10 cellular contexts compared by ENCODE assay signal in the genomic region with DNA sequence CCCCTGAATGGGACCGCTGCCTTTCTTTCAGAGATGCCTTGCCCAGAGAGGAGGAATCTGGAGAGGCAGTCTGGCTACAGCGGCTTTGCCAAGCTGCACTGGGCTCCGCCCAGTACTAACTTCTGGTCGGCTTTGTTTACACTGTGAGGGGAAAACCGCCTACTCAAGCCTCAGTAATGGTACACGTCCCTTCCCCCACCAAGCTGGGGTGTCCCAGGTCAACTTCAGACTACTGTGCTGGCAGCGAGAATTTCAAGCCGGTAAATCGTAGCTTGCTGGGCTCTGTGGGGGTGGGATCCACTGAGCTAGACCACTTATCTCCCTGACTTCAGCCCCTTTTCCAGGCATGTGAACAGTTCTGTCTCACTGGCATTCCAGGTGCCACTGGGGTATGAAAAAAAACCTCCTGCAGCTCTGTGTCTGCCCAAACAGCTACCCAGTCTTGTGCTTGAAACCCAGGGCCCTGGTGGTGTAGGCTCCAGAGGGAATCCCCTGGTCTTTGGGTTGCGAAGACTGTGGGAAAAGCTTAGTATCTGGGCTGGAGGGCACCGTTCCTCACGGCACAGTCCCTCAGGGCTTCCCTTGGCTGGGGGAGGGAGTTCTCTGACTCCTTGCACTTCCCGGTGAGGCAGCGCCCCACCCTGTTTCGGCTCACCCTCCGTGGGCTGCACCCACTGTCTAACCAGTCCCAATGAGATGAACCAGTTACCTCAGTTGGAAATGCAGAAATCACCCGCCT.
DNase-seq lines count a peak whose midpoint lies in the region; TF ChIP-seq lines count a peak whose summit lies in the region.
"Had no signal": no experiment of that assay in that cellular context is flagged by ENCODE, and none has a peak within 500 bp of the region (broad histone marks: within the 10 kb centered on the region; RNA-seq: fewer than 3 reads in every experiment).

No MANE protein-coding gene starts in this region.

- no peak for TF ChIP-seq CTCF in Calu3 (IDR thresholded peaks at IDR 0.05; ENCODE audit: unreplicated experiment)
- TF ChIP-seq CTCF in fibroblast of lung (conservative IDR thresholded peaks at IDR 0.05 in 1 of 2, IDR thresholded peaks at IDR 0.05 in 1 of 2; ENCODE audit: low read depth in 1 of 2, low read length in 2 of 2): no peak
- TF ChIP-seq CTCF in neural progenitor cell (IDR thresholded peaks at IDR 0.05): no peak

- H3K9ac ChIP-seq in fibroblast of lung (ENCODE audit: insufficient read depth, low read length) (no peak overlapping the region), neural progenitor cell (no peak overlapping the region)

- H3K36me3 Mint-ChIP-seq in Calu3 (ENCODE audit: insufficient read depth, unreplicated experiment) (no peaks in the 10 kb centered on the region), neural progenitor cell (peaks cover 5% of the 10 kb centered on the region), immature natural killer cell (peaks cover 12 to 29% (median 27%) of the 10 kb centered on the region in 3 donors)
- H3K36me3 Mint-ChIP-seq in activated naive CD4-positive, alpha-beta T cell treated with anti-CD3 and anti-CD28 coated beads for 36 hours (ENCODE audit: low read depth): peaks cover 46% of the 10 kb centered on the region

- H3K27ac ChIP-seq in fibroblast of lung (ENCODE audit: insufficient read depth, low read length): peak overlapping the region; percentile 44
- peak overlapping the region; percentile 9 for H3K27ac ChIP-seq in neural progenitor cell

- peak overlapping the region; percentile 79 for H3K4me2 ChIP-seq in fibroblast of lung (ENCODE audit: extremely low read depth, insufficient read depth, low read length)
- H3K4me2 ChIP-seq in neural progenitor cell: peak overlapping the region; percentile 61

- H3K27me3 Mint-ChIP-seq in Calu3 (ENCODE audit: unreplicated experiment) (no peaks in the 10 kb centered on the region), neural progenitor cell (ENCODE audit: insufficient read depth, low read depth) (no peaks in the 10 kb centered on the region), immature natural killer cell (ENCODE audit: low read depth in 3 of 3) (no peaks in the 10 kb centered on the region)
- H3K27me3 Mint-ChIP-seq in activated naive CD4-positive, alpha-beta T cell treated with anti-CD3 and anti-CD28 coated beads for 36 hours (ENCODE audit: low read depth): no peaks in the 10 kb centered on the region

- CTCF ChIA-PET in Calu3 (lab: Charles Lee): interaction anchor here (0.6 to 1.6 kb wide), 2 partner anchors 53 to 129 kb away, joined by 3 to 6 read pairs; no protein-coding TSS in a partner anchor
- CTCF ChIA-PET in activated naive CD4-positive, alpha-beta T cell treated with anti-CD3 and anti-CD28 coated beads for 36 hours (lab: Charles Lee): no interaction called here

- intact Hi-C loops in Calu3 (cut with micrococcal nuclease; ENCODE audit: unreplicated experiment): loop anchor here (2.0 kb wide), 1 partner anchor 129 kb away; no protein-coding TSS in a partner anchor
- intact Hi-C loops in activated naive CD4-positive, alpha-beta T cell treated with anti-CD3 and anti-CD28 coated beads for 36 hours (cut with micrococcal nuclease): no loop called here

- H3K9me3 Mint-ChIP-seq in Calu3 (ENCODE audit: low read depth, unreplicated experiment) (peaks cover 11% of the 10 kb centered on the region), neural progenitor cell (peaks cover 11% of the 10 kb centered on the region), immature natural killer cell (peaks cover 0 to 29% (median 6%) of the 10 kb centered on the region in 6 donors)
- peaks cover 15% of the 10 kb centered on the region for H3K9me3 Mint-ChIP-seq in activated naive CD4-positive, alpha-beta T cell treated with anti-CD3 and anti-CD28 coated beads for 36 hours

- H4K20me1 ChIP-seq in fibroblast of lung (ENCODE audit: control insufficient read depth, extremely low read depth, insufficient read depth, low read length): no peaks in the 10 kb centered on the region
- H4K20me1 ChIP-seq in neural progenitor cell (ENCODE audit: low read depth): no peaks in the 10 kb centered on the region

- H3K36me3 ChIP-seq in fibroblast of lung (ENCODE audit: control insufficient read depth, insufficient read depth, low read length) (no peaks in the 10 kb centered on the region), neural progenitor cell (no peaks in the 10 kb centered on the region)

- H3F3A ChIP-seq in neural progenitor cell (ENCODE audit: low read depth): peaks cover 12% of the 10 kb centered on the region

- peak; percentile 72 for DNase-seq in Calu3
- DNase-seq in NCI-H460 (ENCODE audit: extremely low read depth, low read depth): peak; percentile 19
- DNase-seq in fibroblast of lung (ENCODE audit: low read depth in 2 of 2): peak; percentile 34 to 79
- DNase-seq in neural progenitor cell (ENCODE audit: low spot score): peak; percentile 76
- no peak for DNase-seq in activated naive CD4-positive, alpha-beta T cell treated with anti-CD3 and anti-CD28 coated beads for 36 hours
- no peak for DNase-seq in immature natural killer cell
- DNase-seq in NAMALWA (ENCODE audit: low spot score): no peak
- DNase-seq in stimulated activated CD4-positive, alpha-beta T cell treated with anti-CD3 and anti-CD28 coated beads, Interleukin-1b, Interleukin-23, amount 100 ng/mL, for 48 hours: no peak
- DNase-seq: activated CD4-positive, alpha-beta T cell treated with anti-CD3 and anti-CD28 coated beads for 48 hours; stimulated activated CD4-positive, alpha-beta T cell treated with anti-CD3 and anti-CD28 coated beads, Interleukin-2, amount 100 ng/mL, for 48 hours had no signal

- H3K4me3 ChIP-seq in fibroblast of lung (replicated peaks in 1 of 4; ENCODE audit: control extremely low read depth in 1 of 4, insufficient read depth in 1 of 4, low read depth in 3 of 4, low read length in 4 of 4): peak overlapping the region in 1 of 4 experiments; percentile 30
- H3K4me3 ChIP-seq in neural progenitor cell: no peak overlapping the region

- H3K9me3 ChIP-seq in fibroblast of lung (ENCODE audit: control insufficient read depth, insufficient read depth, low read depth, low read length) (no peaks in the 10 kb centered on the region), neural progenitor cell (ENCODE audit: low read depth) (no peaks in the 10 kb centered on the region)

- H3K4me1 ChIP-seq in fibroblast of lung (ENCODE audit: control insufficient read depth, extremely low read depth, insufficient read depth, low read length) (no peaks in the 10 kb centered on the region), neural progenitor cell (peaks cover 17% of the 10 kb centered on the region)

- no peaks in the 10 kb centered on the region for H3K27me3 ChIP-seq in fibroblast of lung (ENCODE audit: control insufficient read depth, insufficient read depth, low read length)
- H3K27me3 ChIP-seq in neural progenitor cell: no peaks in the 10 kb centered on the region

- H2AFZ ChIP-seq in fibroblast of lung (ENCODE audit: low read length): peak overlapping the region; percentile 45
- peak overlapping the region; percentile 40 for H2AFZ ChIP-seq in neural progenitor cell (replicated peaks)

- H3K27ac Mint-ChIP-seq in Calu3 (ENCODE audit: unreplicated experiment) (peak overlapping the region; percentile 16), neural progenitor cell (peak overlapping the region; percentile 21), immature natural killer cell (no peak overlapping the region)
- H3K27ac Mint-ChIP-seq in activated naive CD4-positive, alpha-beta T cell treated with anti-CD3 and anti-CD28 coated beads for 36 hours: no peak overlapping the region

- peaks cover 11% of the 10 kb centered on the region for H3K4me1 Mint-ChIP-seq in Calu3 (ENCODE audit: low read depth, unreplicated experiment)
- no peaks in the 10 kb centered on the region for H3K4me1 Mint-ChIP-seq in neural progenitor cell
- no peaks in the 10 kb centered on the region for H3K4me1 Mint-ChIP-seq in activated naive CD4-positive, alpha-beta T cell treated with anti-CD3 and anti-CD28 coated beads for 36 hours (ENCODE audit: low read depth)
- no peaks in the 10 kb centered on the region for H3K4me1 Mint-ChIP-seq in immature natural killer cell

- H3K4me3 Mint-ChIP-seq in Calu3 (ENCODE audit: low read depth, unreplicated experiment) (peak overlapping the region; percentile 56), neural progenitor cell (no peak overlapping the region), immature natural killer cell (no peak overlapping the region)
- H3K4me3 Mint-ChIP-seq in activated naive CD4-positive, alpha-beta T cell treated with anti-CD3 and anti-CD28 coated beads for 36 hours: no peak overlapping the region

- H3K79me2 ChIP-seq in fibroblast of lung (ENCODE audit: control insufficient read depth, insufficient read depth, low read length): no peaks in the 10 kb centered on the region
- H3K79me2 ChIP-seq in neural progenitor cell (ENCODE audit: low read depth): no peaks in the 10 kb centered on the region

- no TSS peak for BruUV-seq in Calu3 (replicated peaks; lab: Mats Ljungman, UMichigan)

Comparison
In these comparisons a context has a peak if more than half of its experiments do, and no peak if none do; other contexts are left out.
1. DNase-seq: peak in Calu3 (single experiment), NCI-H460 (single experiment), fibroblast of lung (2 of 2) and neural progenitor cell (single experiment); none in activated naive CD4-positive, alpha-beta T cell treated with anti-CD3 and anti-CD28 coated beads for 36 hours (single experiment), immature natural killer cell (0 of 3), NAMALWA (single experiment) and stimulated activated CD4-positive, alpha-beta T cell treated with anti-CD3 and anti-CD28 coated beads, Interleukin-1b, Interleukin-23, amount 100 ng/mL, for 48 hours (single experiment).
2. H3K27ac Mint-ChIP-seq: peak in Calu3 (single experiment) and neural progenitor cell (single experiment); none in activated naive CD4-positive, alpha-beta T cell treated with anti-CD3 and anti-CD28 coated beads for 36 hours (single experiment) and immature natural killer cell (0 of 6).